In the genomic region with DNA sequence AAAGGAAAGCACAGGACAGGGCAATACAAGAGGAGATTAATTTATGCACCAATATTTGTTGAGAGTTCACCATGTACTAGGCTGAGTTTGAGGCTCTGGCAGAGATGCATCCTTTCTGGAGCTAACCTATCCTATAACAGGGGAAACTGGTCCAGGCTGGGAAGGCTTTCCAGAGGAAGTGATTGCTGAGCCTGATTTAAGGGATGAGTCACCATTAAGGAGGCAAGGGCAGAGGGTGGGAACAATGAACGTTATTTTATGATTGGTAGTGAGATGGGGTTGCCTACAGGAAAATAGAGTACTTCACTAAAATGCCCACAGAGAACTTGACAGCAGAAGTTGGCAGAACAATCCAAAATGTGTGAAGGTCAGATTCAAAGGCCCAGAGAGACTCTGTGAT, we compare ENCODE assay signal across 1 cellular context.
A peak's percentile ranks its signal among the peaks of the same experiment; 100 is the strongest.
TF ChIP-seq lines count a peak whose summit lies in the region.

No MANE protein-coding gene starts in this region.

TF ChIP-seq in HEK293, 187 proteins besides CTCF, POLR2A, EP300 and RAD21 (continued from another document):
- TF ChIP-seq ZNF214 (tag by site-specific recombination; IDR thresholded peaks at IDR 0.05; ENCODE audit: borderline replicate concordance) (no peak), ZNF132 (tag by site-specific recombination; IDR thresholded peaks at IDR 0.05; ENCODE audit: borderline replicate concordance) (no peak), ZBTB17 (tag by site-specific recombination; IDR thresholded peaks at IDR 0.05) (peak; percentile 33; the same call in 1 of the 2 replicates), ZNF48 (tag by site-specific recombination; IDR thresholded peaks at IDR 0.05) (no peak), ZNF37A (tag by site-specific recombination; IDR thresholded peaks at IDR 0.05) (no peak), ZNF18 (tag by site-specific recombination; IDR thresholded peaks at IDR 0.05) (no peak), ZNF202 (tag by site-specific recombination; IDR thresholded peaks at IDR 0.05; ENCODE audit: borderline replicate concordance) (no peak), ZNF580 (tag by site-specific recombination; IDR thresholded peaks at IDR 0.05) (no peak), WT1 (tag by site-specific recombination; IDR thresholded peaks at IDR 0.05) (0 out of 2 replicates have a peak, but pooled peaks have one; percentile 55), ZNF549 (tag by site-specific recombination; IDR thresholded peaks at IDR 0.05) (no peak), ZXDB (tag by site-specific recombination; IDR thresholded peaks at IDR 0.05) (no peak), SALL2 (tag by site-specific recombination; IDR thresholded peaks at IDR 0.05; ENCODE audit: borderline replicate concordance) (no peak), ZFP69B (tag by site-specific recombination; IDR thresholded peaks at IDR 0.05) (peak; percentile 89), ZBTB49 (tag by site-specific recombination; IDR thresholded peaks at IDR 0.05; ENCODE audit: low read depth) (no peak), ZNF670 (tag by site-specific recombination; IDR thresholded peaks at IDR 0.05; ENCODE audit: low read depth) (no peak), ZNF112 (tag by site-specific recombination; IDR thresholded peaks at IDR 0.05) (no peak), SP2 (tag by site-specific recombination; IDR thresholded peaks at IDR 0.05) (no peak), ZNF174 (tag by site-specific recombination; IDR thresholded peaks at IDR 0.05) (no peak), ZNF544 (tag by site-specific recombination; IDR thresholded peaks at IDR 0.05) (no peak), ZNF341 (tag by site-specific recombination; IDR thresholded peaks at IDR 0.05; ENCODE audit: low read depth) (no peak), ZNF76 (tag by site-specific recombination; IDR thresholded peaks at IDR 0.05; ENCODE audit: borderline replicate concordance, low read depth) (no peak), EGR2 (tag by site-specific recombination; IDR thresholded peaks at IDR 0.05; ENCODE audit: low read depth) (no peak), ZNF138 (tag by site-specific recombination; IDR thresholded peaks at IDR 0.05; ENCODE audit: borderline replicate concordance) (no peak), SP7 (tag by site-specific recombination; IDR thresholded peaks at IDR 0.05) (no peak), ZNF114 (tag by site-specific recombination; IDR thresholded peaks at IDR 0.05) (no peak), ZNF311 (tag by site-specific recombination; IDR thresholded peaks at IDR 0.05; ENCODE audit: borderline replicate concordance) (no peak), ZSCAN30 (tag by site-specific recombination; IDR thresholded peaks at IDR 0.05) (no peak), GFI1B (tag by site-specific recombination; IDR thresholded peaks at IDR 0.05) (peak; percentile 77; the same call in 1 of the 2 replicates)
- TF ChIP-seq, protein P1, sequence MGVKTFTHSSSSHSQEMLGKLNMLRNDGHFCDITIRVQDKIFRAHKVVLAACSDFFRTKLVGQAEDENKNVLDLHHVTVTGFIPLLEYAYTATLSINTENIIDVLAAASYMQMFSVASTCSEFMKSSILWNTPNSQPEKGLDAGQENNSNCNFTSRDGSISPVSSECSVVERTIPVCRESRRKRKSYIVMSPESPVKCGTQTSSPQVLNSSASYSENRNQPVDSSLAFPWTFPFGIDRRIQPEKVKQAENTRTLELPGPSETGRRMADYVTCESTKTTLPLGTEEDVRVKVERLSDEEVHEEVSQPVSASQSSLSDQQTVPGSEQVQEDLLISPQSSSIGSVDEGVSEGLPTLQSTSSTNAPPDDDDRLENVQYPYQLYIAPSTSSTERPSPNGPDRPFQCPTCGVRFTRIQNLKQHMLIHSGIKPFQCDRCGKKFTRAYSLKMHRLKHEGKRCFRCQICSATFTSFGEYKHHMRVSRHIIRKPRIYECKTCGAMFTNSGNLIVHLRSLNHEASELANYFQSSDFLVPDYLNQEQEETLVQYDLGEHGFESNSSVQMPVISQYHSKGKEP (tag by site-specific recombination; IDR thresholded peaks at IDR 0.05), result no peak
- TF ChIP-seq, protein P2, sequence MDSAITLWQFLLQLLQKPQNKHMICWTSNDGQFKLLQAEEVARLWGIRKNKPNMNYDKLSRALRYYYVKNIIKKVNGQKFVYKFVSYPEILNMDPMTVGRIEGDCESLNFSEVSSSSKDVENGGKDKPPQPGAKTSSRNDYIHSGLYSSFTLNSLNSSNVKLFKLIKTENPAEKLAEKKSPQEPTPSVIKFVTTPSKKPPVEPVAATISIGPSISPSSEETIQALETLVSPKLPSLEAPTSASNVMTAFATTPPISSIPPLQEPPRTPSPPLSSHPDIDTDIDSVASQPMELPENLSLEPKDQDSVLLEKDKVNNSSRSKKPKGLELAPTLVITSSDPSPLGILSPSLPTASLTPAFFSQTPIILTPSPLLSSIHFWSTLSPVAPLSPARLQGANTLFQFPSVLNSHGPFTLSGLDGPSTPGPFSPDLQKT (IDR thresholded peaks at IDR 0.05; ENCODE audit: borderline replicate concordance, low read depth, low read length), result no peak
- TF ChIP-seq, protein P3, sequence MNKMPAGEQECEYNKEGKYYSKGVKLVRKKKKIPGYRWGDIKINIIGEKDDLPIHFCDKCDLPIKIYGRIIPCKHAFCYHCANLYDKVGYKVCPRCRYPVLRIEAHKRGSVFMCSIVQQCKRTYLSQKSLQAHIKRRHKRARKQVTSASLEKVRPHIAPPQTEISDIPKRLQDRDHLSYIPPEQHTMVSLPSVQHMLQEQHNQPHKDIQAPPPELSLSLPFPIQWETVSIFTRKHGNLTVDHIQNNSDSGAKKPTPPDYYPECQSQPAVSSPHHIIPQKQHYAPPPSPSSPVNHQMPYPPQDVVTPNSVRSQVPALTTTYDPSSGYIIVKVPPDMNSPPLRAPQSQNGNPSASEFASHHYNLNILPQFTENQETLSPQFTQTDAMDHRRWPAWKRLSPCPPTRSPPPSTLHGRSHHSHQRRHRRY (tag by site-specific recombination; IDR thresholded peaks at IDR 0.05), result no peak
- TF ChIP-seq, protein P4, sequence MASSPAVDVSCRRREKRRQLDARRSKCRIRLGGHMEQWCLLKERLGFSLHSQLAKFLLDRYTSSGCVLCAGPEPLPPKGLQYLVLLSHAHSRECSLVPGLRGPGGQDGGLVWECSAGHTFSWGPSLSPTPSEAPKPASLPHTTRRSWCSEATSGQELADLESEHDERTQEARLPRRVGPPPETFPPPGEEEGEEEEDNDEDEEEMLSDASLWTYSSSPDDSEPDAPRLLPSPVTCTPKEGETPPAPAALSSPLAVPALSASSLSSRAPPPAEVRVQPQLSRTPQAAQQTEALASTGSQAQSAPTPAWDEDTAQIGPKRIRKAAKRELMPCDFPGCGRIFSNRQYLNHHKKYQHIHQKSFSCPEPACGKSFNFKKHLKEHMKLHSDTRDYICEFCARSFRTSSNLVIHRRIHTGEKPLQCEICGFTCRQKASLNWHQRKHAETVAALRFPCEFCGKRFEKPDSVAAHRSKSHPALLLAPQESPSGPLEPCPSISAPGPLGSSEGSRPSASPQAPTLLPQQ (tag by site-specific recombination; IDR thresholded peaks at IDR 0.05), result peak; percentile 96
